ENCODE assay signal across 8 cellular contexts in the genomic region with DNA sequence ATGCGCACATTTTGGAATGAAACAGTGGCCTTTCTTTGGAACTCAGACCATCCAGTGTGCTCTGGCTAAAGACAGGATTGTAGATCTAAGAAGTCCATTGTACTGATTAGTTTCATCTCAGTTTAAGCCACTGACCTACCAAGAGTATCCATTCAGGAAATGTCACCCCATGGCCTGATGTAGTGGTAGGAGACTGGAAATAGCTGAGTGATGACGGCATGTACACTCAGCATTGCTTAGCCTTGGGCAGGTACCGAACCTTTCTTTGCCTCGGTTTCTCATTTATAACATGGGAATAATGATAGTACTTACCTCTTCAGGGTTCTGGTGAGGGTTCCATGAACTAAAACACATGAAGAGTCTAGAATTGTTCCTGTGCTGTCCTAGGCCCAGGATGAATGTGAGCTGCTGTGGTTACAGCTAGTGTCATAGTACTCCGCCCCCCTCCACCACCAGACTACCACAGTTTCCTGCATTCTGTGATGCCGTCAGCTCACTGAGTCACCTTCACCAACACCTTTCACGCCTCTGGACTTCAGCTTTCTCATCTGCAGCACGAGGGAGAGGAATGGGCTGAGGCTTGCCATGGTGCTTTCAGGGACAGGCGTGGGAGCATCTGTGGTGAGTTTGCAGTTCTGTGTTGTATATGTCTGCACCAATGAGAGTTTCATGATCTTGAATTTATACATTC.
A peak's percentile ranks its signal among the peaks of the same experiment; 100 is the strongest.
DNase-seq lines count a peak whose midpoint lies in the region; ATAC-seq and TF ChIP-seq lines count a peak whose summit lies in the region.

No MANE protein-coding gene starts in this region.

- no peak overlapping the region for H3K4me3 ChIP-seq in left ventricle myocardium inferior

- H3K9me3 ChIP-seq in left ventricle myocardium inferior (replicated peaks), result no peaks in the 10 kb centered on the region

- no peaks in the 10 kb centered on the region for H3K27me3 ChIP-seq in left ventricle myocardium inferior (ENCODE audit: low read depth)

- H3K4me1 ChIP-seq in left ventricle myocardium inferior, result no peaks in the 10 kb centered on the region

- ATAC-seq in left cardiac atrium, result peak; percentile 29 to 57

- intact Hi-C loops in left cardiac atrium (cut with DNase I) (no loop called here), left ventricle myocardium inferior (cut with micrococcal nuclease) (no loop called here)

- H3K36me3 ChIP-seq in left ventricle myocardium inferior, result no peaks in the 10 kb centered on the region

- no peak for DNase-seq in left cardiac atrium
- DNase-seq in left ventricle myocardium inferior, result no peak
- DNase-seq in KG1 (lab: John Stamatoyannopoulos, UW), result peak; percentile 12
- peak; percentile 61 for DNase-seq in activated effector memory CD4-positive, alpha-beta T cell treated with Interleukin-2 at 50 U/mL for 16 hours
- peak; percentile 25 to 35 for DNase-seq in stimulated activated CD4-positive, alpha-beta T cell treated with anti-CD3 and anti-CD28 coated beads, Interleukin-15, amount 100 ng/mL, for 1 hour (ENCODE audit: low read depth in 1 of 2, low spot score in 1 of 2)
- DNase-seq in SHP77 (lab: John Stamatoyannopoulos, UW), result no peak
- DNase-seq in GOT3 (lab: John Stamatoyannopoulos, UW), result no peak
- DNase-seq in putamen (ENCODE audit: low spot score), result no peak

- TF ChIP-seq CTCF in left ventricle myocardium inferior (IDR thresholded peaks at IDR 0.05; ENCODE audit: borderline replicate concordance), result no peak

- H3K27ac ChIP-seq in left ventricle myocardium inferior (replicated peaks), result no peak overlapping the region

Comparison
In these comparisons a context has a peak if more than half of its experiments do, and no peak if none do; other contexts are left out.
1. DNase-seq: peak in KG1 (single experiment), activated effector memory CD4-positive, alpha-beta T cell treated with Interleukin-2 at 50 U/mL for 16 hours (single experiment) and stimulated activated CD4-positive, alpha-beta T cell treated with anti-CD3 and anti-CD28 coated beads, Interleukin-15, amount 100 ng/mL, for 1 hour (2 of 2); none in left cardiac atrium (single experiment), left ventricle myocardium inferior (single experiment), SHP77 (0 of 2), GOT3 (single experiment) and putamen (single experiment).